8 cellular contexts compared by ENCODE assay signal in the genomic region with DNA sequence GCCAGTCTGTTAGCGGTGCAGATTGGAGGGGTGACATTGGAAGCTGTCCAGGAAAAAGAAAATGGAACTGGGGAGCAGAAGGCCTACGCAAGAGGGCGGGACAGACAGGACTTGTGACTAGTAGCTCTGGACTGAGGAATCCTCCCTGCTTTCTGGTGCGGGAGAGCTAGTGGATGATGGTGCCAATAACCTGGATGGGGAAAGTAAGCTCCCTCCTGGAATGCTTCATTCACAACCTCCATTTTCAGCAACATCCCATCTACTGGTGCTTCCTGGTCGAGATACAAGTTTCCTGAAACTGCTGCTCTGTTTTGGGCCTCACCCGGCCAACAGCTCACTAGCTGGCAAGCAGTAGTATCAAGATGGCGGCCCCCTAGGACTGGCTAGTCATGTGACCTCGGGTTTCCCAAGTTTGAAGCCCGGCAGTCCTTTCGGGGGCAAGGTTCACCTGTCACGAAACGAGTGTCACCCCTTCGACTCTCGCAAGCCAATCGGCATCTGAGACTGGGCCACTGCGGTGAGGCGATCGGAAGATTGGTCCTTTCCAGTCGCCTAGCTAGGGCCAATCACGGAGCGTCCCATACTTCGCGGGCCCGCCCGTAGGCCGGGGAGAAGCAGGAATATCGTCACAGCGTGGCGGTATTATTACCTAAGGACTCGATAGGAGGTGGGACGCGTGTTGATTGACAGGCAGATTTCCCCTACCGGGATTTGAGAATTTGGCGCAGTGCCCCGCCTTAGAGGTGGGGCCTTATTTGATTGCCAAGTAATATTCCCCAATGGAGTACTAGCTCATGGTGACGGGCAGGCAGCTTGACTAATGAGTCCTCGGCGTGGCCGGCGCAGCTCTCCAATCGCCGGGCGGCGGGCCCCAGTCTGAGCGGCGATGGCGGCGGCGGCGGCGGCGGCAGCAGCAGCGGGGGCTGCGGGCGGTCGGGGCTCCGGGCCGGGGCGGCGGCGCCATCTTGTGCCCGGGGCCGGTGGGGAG. TPM values are rescaled to one million over a fixed set of nuclear protein-coding genes. Genes with fewer than 3 reads are reported as not detected.
DNase-seq lines count a peak whose midpoint lies in the region; ATAC-seq and TF ChIP-seq lines count a peak whose summit lies in the region.

A gene with protein sequence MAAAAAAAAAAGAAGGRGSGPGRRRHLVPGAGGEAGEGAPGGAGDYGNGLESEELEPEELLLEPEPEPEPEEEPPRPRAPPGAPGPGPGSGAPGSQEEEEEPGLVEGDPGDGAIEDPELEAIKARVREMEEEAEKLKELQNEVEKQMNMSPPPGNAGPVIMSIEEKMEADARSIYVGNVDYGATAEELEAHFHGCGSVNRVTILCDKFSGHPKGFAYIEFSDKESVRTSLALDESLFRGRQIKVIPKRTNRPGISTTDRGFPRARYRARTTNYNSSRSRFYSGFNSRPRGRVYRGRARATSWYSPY (plus strand): TSS at position 874 of the 988 bp plus-strand sequence. CDS start 13 bp downstream, at position 887.

- peaks cover 23% of the 10 kb centered on the region for H3K4me1 Mint-ChIP-seq in activated T-helper 2 cell treated with anti-CD3 and anti-CD28 coated beads, Interferon-gamma antibody, Interleukin-2, Interleukin-4, amounts not matched to agents 10 μg/mL and 5 μg/mL and 100 μg/mL, durations not matched to agents 14 hours and 24 hours and 36 hours (ENCODE audit: low read depth)
- H3K4me1 Mint-ChIP-seq in naive thymus-derived CD4-positive, alpha-beta T cell = peaks cover 22 to 38% (median 32%) of the 10 kb centered on the region in 7 donors
- H3K4me1 Mint-ChIP-seq in stimulated activated naive B cell treated with anti-CD40 and anti-IgM and Interleukin-4, amounts not matched to agents 10 μg/mL and 1 μg/mL and 100 μg/mL, for 72 hours = peaks cover 18 to 42% of the 10 kb centered on the region in 2 donors

- intact Hi-C loops in activated T-helper 2 cell treated with anti-CD3 and anti-CD28 coated beads, Interferon-gamma antibody, Interleukin-2, Interleukin-4, amounts not matched to agents 10 μg/mL and 5 μg/mL and 100 μg/mL, durations not matched to agents 14 hours and 24 hours and 36 hours (cut with micrococcal nuclease) = loop anchor here (1.0 to 10.0 kb wide), 7 partner anchors 20 to 794 kb away; a partner anchor contains a TSS
- intact Hi-C loops in naive thymus-derived CD4-positive, alpha-beta T cell (cut with micrococcal nuclease) = loop anchor here (1.0 to 5.0 kb wide), 20 partner anchors 20 to 1844 kb away; a partner anchor contains a TSS

- peaks cover 49% of the 10 kb centered on the region for H3K36me3 Mint-ChIP-seq in activated T-helper 2 cell treated with anti-CD3 and anti-CD28 coated beads, Interferon-gamma antibody, Interleukin-2, Interleukin-4, amounts not matched to agents 10 μg/mL and 5 μg/mL and 100 μg/mL, durations not matched to agents 14 hours and 24 hours and 36 hours (ENCODE audit: low read depth)
- peaks cover 0 to 27% (median 5%) of the 10 kb centered on the region in 5 donors for H3K36me3 Mint-ChIP-seq in naive thymus-derived CD4-positive, alpha-beta T cell
- H3K36me3 Mint-ChIP-seq in stimulated activated naive B cell treated with anti-CD40 and anti-IgM and Interleukin-4, amounts not matched to agents 10 μg/mL and 1 μg/mL and 100 μg/mL, for 72 hours = peaks cover 31 to 48% of the 10 kb centered on the region in 2 donors

- CTCF ChIA-PET in naive thymus-derived CD4-positive, alpha-beta T cell (lab: Charles Lee) = interaction anchor here (0.6 to 4.2 kb wide), 15 partner anchors 9 to 252 kb away, joined by 3 to 41 read pairs (median 3); a partner anchor contains a TSS

- H3K4me1 ChIP-seq in RWPE2 (ENCODE audit: insufficient read depth, poor library complexity, severe bottlenecking) (peaks cover 13% of the 10 kb centered on the region), fibroblast of lung (ENCODE audit: control insufficient read depth, extremely low read depth, insufficient read depth, low read length) (peaks cover 4% of the 10 kb centered on the region)
- peaks cover 22% of the 10 kb centered on the region in 2 donors for H3K4me1 ChIP-seq in naive thymus-derived CD4-positive, alpha-beta T cell (ENCODE audit: control insufficient read depth in 2 of 2, insufficient read depth in 2 of 2, low read length in 2 of 2)

- ATAC-seq in RWPE2 (ENCODE audit: low read depth) = peak; percentile 92
- peak; percentile 91 for ATAC-seq in naive thymus-derived CD4-positive, alpha-beta T cell
- ATAC-seq in stimulated activated naive B cell treated with anti-CD40 and anti-IgM and Interleukin-4, amounts not matched to agents 10 μg/mL and 1 μg/mL and 100 μg/mL, for 72 hours (replicated peaks) = peak; percentile 89

- no peak for TF ChIP-seq CTCF in RWPE2 (IDR thresholded peaks at IDR 0.05; ENCODE audit: poor library complexity, severe bottlenecking)
- TF ChIP-seq CTCF in fibroblast of lung (conservative IDR thresholded peaks at IDR 0.05 in 1 of 2, IDR thresholded peaks at IDR 0.05 in 1 of 2; ENCODE audit: low read depth in 1 of 2, low read length in 2 of 2) = no peak

- H3K4me3 ChIP-seq in RWPE2 (ENCODE audit: severe bottlenecking) (peak within 1 kb of the TSS; percentile 98), fibroblast of lung (replicated peaks in 1 of 4; ENCODE audit: control extremely low read depth in 1 of 4, insufficient read depth in 1 of 4, low read depth in 3 of 4, low read length in 4 of 4) (peak within 1 kb of the TSS; percentile 92 to 98 (median 94))
- peak within 1 kb of the TSS; percentile 84 for H3K4me3 ChIP-seq in naive thymus-derived CD4-positive, alpha-beta T cell (ENCODE audit: low read length)

- peak within 1 kb of the TSS; percentile 86 for H3K27ac Mint-ChIP-seq in activated T-helper 2 cell treated with anti-CD3 and anti-CD28 coated beads, Interferon-gamma antibody, Interleukin-2, Interleukin-4, amounts not matched to agents 10 μg/mL and 5 μg/mL and 100 μg/mL, durations not matched to agents 14 hours and 24 hours and 36 hours
- H3K27ac Mint-ChIP-seq in naive thymus-derived CD4-positive, alpha-beta T cell = peak within 1 kb of the TSS; percentile 96 to 99 (median 98)
- peak within 1 kb of the TSS; percentile 98 for H3K27ac Mint-ChIP-seq in stimulated activated naive B cell treated with anti-CD40 and anti-IgM and Interleukin-4, amounts not matched to agents 10 μg/mL and 1 μg/mL and 100 μg/mL, for 72 hours

- no peaks in the 10 kb centered on the region for H3K27me3 Mint-ChIP-seq in activated T-helper 2 cell treated with anti-CD3 and anti-CD28 coated beads, Interferon-gamma antibody, Interleukin-2, Interleukin-4, amounts not matched to agents 10 μg/mL and 5 μg/mL and 100 μg/mL, durations not matched to agents 14 hours and 24 hours and 36 hours (ENCODE audit: low read depth)
- H3K27me3 Mint-ChIP-seq in naive thymus-derived CD4-positive, alpha-beta T cell = peaks cover 0 to 3% (median 0%) of the 10 kb centered on the region in 5 donors
- no peaks in the 10 kb centered on the region for H3K27me3 Mint-ChIP-seq in stimulated activated naive B cell treated with anti-CD40 and anti-IgM and Interleukin-4, amounts not matched to agents 10 μg/mL and 1 μg/mL and 100 μg/mL, for 72 hours

- H3K4me3 Mint-ChIP-seq in activated T-helper 2 cell treated with anti-CD3 and anti-CD28 coated beads, Interferon-gamma antibody, Interleukin-2, Interleukin-4, amounts not matched to agents 10 μg/mL and 5 μg/mL and 100 μg/mL, durations not matched to agents 14 hours and 24 hours and 36 hours (ENCODE audit: low read depth) = peak within 1 kb of the TSS; percentile 88
- peak within 1 kb of the TSS; percentile 91 to 97 (median 93) for H3K4me3 Mint-ChIP-seq in naive thymus-derived CD4-positive, alpha-beta T cell
- peak within 1 kb of the TSS; percentile 92 to 95 for H3K4me3 Mint-ChIP-seq in stimulated activated naive B cell treated with anti-CD40 and anti-IgM and Interleukin-4, amounts not matched to agents 10 μg/mL and 1 μg/mL and 100 μg/mL, for 72 hours

- H3K27me3 ChIP-seq in RWPE2 (ENCODE audit: insufficient read depth, poor library complexity, severe bottlenecking) (no peaks in the 10 kb centered on the region), fibroblast of lung (ENCODE audit: control insufficient read depth, insufficient read depth, low read length) (no peaks in the 10 kb centered on the region)
- H3K27me3 ChIP-seq in naive thymus-derived CD4-positive, alpha-beta T cell (ENCODE audit: control insufficient read depth in 2 of 2, insufficient read depth in 2 of 2, low read length in 2 of 2) = no peaks in the 10 kb centered on the region

- H3K27ac ChIP-seq in RWPE2 (ENCODE audit: poor library complexity, severe bottlenecking) (peak within 1 kb of the TSS; percentile 70), fibroblast of lung (ENCODE audit: insufficient read depth, low read length) (peak within 1 kb of the TSS; percentile 92)
- peak within 1 kb of the TSS; percentile 96 for H3K27ac ChIP-seq in naive thymus-derived CD4-positive, alpha-beta T cell (ENCODE audit: low read depth, low read length)

- H4K20me1 ChIP-seq in fibroblast of lung (ENCODE audit: control insufficient read depth, extremely low read depth, insufficient read depth, low read length) = no peaks in the 10 kb centered on the region

- H3K79me2 ChIP-seq in fibroblast of lung (ENCODE audit: control insufficient read depth, insufficient read depth, low read length) = peaks cover 22% of the 10 kb centered on the region

- no peaks in the 10 kb centered on the region for H3K9me3 Mint-ChIP-seq in activated T-helper 2 cell treated with anti-CD3 and anti-CD28 coated beads, Interferon-gamma antibody, Interleukin-2, Interleukin-4, amounts not matched to agents 10 μg/mL and 5 μg/mL and 100 μg/mL, durations not matched to agents 14 hours and 24 hours and 36 hours
- peaks cover 0 to 3% (median 0%) of the 10 kb centered on the region in 11 donors for H3K9me3 Mint-ChIP-seq in naive thymus-derived CD4-positive, alpha-beta T cell
- peaks cover 0 to 4% of the 10 kb centered on the region in 2 donors for H3K9me3 Mint-ChIP-seq in stimulated activated naive B cell treated with anti-CD40 and anti-IgM and Interleukin-4, amounts not matched to agents 10 μg/mL and 1 μg/mL and 100 μg/mL, for 72 hours

- H3K36me3 ChIP-seq in RWPE2 (ENCODE audit: low read depth) (peaks cover 57% of the 10 kb centered on the region), fibroblast of lung (ENCODE audit: control insufficient read depth, insufficient read depth, low read length) (peaks cover 13% of the 10 kb centered on the region)
- peaks cover 15 to 25% (median 23%) of the 10 kb centered on the region in 3 experiments for H3K36me3 ChIP-seq in naive thymus-derived CD4-positive, alpha-beta T cell (ENCODE audit: control insufficient read depth in 2 of 3, insufficient read depth in 3 of 3, low read length in 3 of 3)

- no peaks in the 10 kb centered on the region for H3K9me3 ChIP-seq in RWPE2 (ENCODE audit: severe bottlenecking)
- no peaks in the 10 kb centered on the region for H3K9me3 ChIP-seq in fibroblast of lung (ENCODE audit: control insufficient read depth, insufficient read depth, low read depth, low read length)
- no peaks in the 10 kb centered on the region for H3K9me3 ChIP-seq in naive thymus-derived CD4-positive, alpha-beta T cell (ENCODE audit: control insufficient read depth in 2 of 3, low read length in 3 of 3)

- POLR2A ChIA-PET in naive thymus-derived CD4-positive, alpha-beta T cell (lab: Charles Lee) = interaction anchor here (0.5 to 8.3 kb wide), 34 partner anchors 10 to 1844 kb away, joined by 3 to 286 read pairs (median 4); a partner anchor contains a TSS

- peak within 1 kb of the TSS; percentile 90 for H3K9ac ChIP-seq in fibroblast of lung (ENCODE audit: insufficient read depth, low read length)

- H3K4me2 ChIP-seq in fibroblast of lung (ENCODE audit: extremely low read depth, insufficient read depth, low read length) = peak within 1 kb of the TSS; percentile 99

- peak within 1 kb of the TSS; percentile 91 for H2AFZ ChIP-seq in fibroblast of lung (ENCODE audit: low read length)

- peak; percentile 100 for DNase-seq in EH (ENCODE audit: low read depth)
- peak; percentile 99 for DNase-seq in H4 (ENCODE audit: low spot score)
- peak; percentile 99 for DNase-seq in LoVo (ENCODE audit: low spot score)
- peak; percentile 99 for DNase-seq in RWPE2 (ENCODE audit: low spot score)
- DNase-seq in activated T-helper 2 cell treated with anti-CD3 and anti-CD28 coated beads, Interferon-gamma antibody, Interleukin-2, Interleukin-4, amounts not matched to agents 10 μg/mL and 5 μg/mL and 100 μg/mL, durations not matched to agents 14 hours and 24 hours and 36 hours (ENCODE audit: low spot score) = peak; percentile 98
- DNase-seq in fibroblast of lung (ENCODE audit: low read depth in 2 of 2) = peak; percentile 100
- peak; percentile 87 to 100 (median 99) for DNase-seq in naive thymus-derived CD4-positive, alpha-beta T cell
- peak; percentile 99 for DNase-seq in stimulated activated naive B cell treated with anti-CD40 and anti-IgM and Interleukin-4, amounts not matched to agents 10 μg/mL and 1 μg/mL and 100 μg/mL, for 72 hours

RNA-seq across cellular contexts. Expression of the gene that starts here (rescaled TPM):
- total RNA-seq in H4 (2014; rRNA removed; shearing (Covaris generic)) = 101 and 109 TPM in 2 replicates
- total RNA-seq in activated T-helper 2 cell treated with anti-CD3 and anti-CD28 coated beads, Interferon-gamma antibody, Interleukin-2, Interleukin-4, amounts not matched to agents 10 μg/mL and 5 μg/mL and 100 μg/mL, durations not matched to agents 14 hours and 24 hours and 36 hours = 241 and 259 TPM in 2 replicates
- 59.1 and 73.2 TPM in 2 replicates for total RNA-seq in fibroblast of lung
- polyA plus RNA-seq in fibroblast of lung = 152 and 158 TPM in 2 replicates
- 97.3 and 113 TPM in 2 replicates for polyA plus RNA-seq in fibroblast of lung (2012)
- polyA minus RNA-seq in fibroblast of lung (ENCODE audit: low replicate concordance) = 41.2 and 69.2 TPM in 2 replicates
- 100 to 1,000 TPM; 176 to 213 (median 196) TPM for total RNA-seq in naive thymus-derived CD4-positive, alpha-beta T cell
- polyA plus RNA-seq in naive thymus-derived CD4-positive, alpha-beta T cell = 10 to 100 TPM; 57.5 to 94.5 TPM

Comparison
In these comparisons a context has a peak if more than half of its experiments do, and no peak if none do; other contexts are left out.
1. Peak in every context shown above with its lines: DNase-seq, ATAC-seq, H3K4me3 ChIP-seq and H3K27ac ChIP-seq.